In genomic region chr1:11365744-11366387, GRCh38 we compare ENCODE assay signal across 22 cellular contexts.
"Had no signal": no experiment of that assay in that cellular context is flagged by ENCODE, and none has a peak within 500 bp of the region (broad histone marks: within the 10 kb centered on the region; RNA-seq: fewer than 3 reads in every experiment).

No MANE protein-coding gene starts in this region.

- H3K4me1 ChIP-seq: gastroesophageal sphincter, suprapubic skin, tibial nerve had no signal

- FAIRE-seq: endothelial cell of umbilical vein, keratinocyte had no signal

- ATAC-seq: activated T-cell treated with anti-CD3 and anti-CD28 coated beads, Interleukin-2, amount 50 U/mL, for 72 hours; gastroesophageal sphincter; left cardiac atrium; left ventricle myocardium superior; sciatic nerve had no signal

- H3K9me3 ChIP-seq: gastroesophageal sphincter, ovary, suprapubic skin, tibial nerve had no signal

- H3K27ac ChIP-seq: gastroesophageal sphincter, ovary, skin epidermis, suprapubic skin, tibial nerve had no signal

- DNase-seq: activated CD4-positive, alpha-beta T cell treated with anti-CD3 and anti-CD28 coated beads for 4 hours; activated CD4-positive, alpha-beta T cell treated with anti-CD3 and anti-CD28 coated beads, Interleukin-2, amount 50 U/mL, for 4 hours; activated naive CD4-positive, alpha-beta T cell; activated T-cell treated with anti-CD3 and anti-CD28 coated beads for 4 hours; activated T-cell treated with anti-CD3 and anti-CD28 coated beads, Interleukin-2, amount 50 U/mL, for 72 hours; anterior cingulate cortex; caudate nucleus; hippocampal formation; left cardiac atrium; left ventricle myocardium superior; ovary; stimulated activated CD4-positive, alpha-beta T cell treated with anti-CD3 and anti-CD28 coated beads, Interleukin-1b, Interleukin-23, amount 100 ng/mL, for 48 hours; stimulated activated CD4-positive, alpha-beta T cell treated with anti-CD3 and anti-CD28 coated beads, Interleukin-4, amount 100 ng/mL, for 4 hours; stimulated activated CD8-positive, alpha-beta memory T cell treated with anti-CD3 and anti-CD28 coated beads, Interleukin-4, amount 100 ng/mL, for 48 hours; stimulated activated naive CD4-positive, alpha-beta T cell had no signal

- H3K4me3 ChIP-seq: gastroesophageal sphincter, ovary, skin epidermis, suprapubic skin, tibial nerve had no signal

- H3K27me3 ChIP-seq: ovary, tibial nerve had no signal

- H3K36me3 ChIP-seq: gastroesophageal sphincter, ovary, suprapubic skin, tibial nerve had no signal
